ENCODE assay signal across 3 cellular contexts in the genomic region with DNA sequence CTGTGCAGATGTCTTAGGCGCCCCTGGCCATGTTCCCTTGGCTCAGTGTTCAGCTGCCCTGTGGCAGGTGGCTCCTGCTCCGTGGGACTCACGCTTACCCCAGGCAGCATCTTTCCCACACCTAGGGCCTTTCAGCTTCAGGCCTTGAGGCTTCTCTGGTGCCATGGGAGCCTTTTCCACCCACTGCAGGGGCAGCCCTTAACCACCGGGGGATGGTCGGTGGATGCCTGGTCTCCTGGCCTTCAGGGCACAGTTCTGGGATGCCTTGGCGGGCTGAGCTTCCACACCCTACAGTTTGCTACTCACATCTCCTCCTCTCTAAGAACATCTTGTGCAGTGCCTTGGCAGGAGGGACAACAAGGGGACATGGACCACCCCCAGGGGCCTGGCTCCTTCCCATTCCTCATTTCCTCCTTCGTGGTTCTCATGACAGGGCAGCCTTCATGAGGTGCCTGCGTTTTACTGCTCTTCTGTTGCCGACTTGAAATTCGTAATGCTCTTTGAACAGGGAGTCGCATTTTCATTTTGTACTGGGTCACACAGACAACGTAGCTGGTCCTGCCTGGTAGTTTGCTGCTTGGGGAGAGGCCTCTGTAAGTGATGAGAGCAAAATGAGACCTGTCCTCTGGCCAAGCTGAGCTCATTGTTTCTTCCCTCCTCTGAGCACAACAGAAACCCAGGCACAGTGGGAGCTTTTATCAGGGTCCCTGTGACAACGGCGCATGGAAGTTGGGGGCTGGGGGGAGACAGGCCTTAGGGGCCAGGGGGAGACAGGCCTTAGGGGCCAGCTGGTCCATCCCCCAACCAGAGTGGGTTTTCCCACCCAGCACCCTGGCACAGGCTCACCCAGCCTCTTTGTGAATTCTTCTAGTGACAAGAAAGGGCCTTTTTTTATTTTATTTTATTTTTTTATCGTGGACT.
TF ChIP-seq lines count a peak whose summit lies in the region.

No MANE protein-coding gene starts in this region.

TF ChIP-seq in A549, 52 proteins besides CTCF, POLR2A, EP300 and RAD21 (continued from another document):
- TF ChIP-seq CBX2 (IDR thresholded peaks at IDR 0.05; ENCODE audit: borderline replicate concordance, low read depth) (no peak), REST (IDR thresholded peaks at IDR 0.05) (no peak), ZFP36 (IDR thresholded peaks at IDR 0.05; ENCODE audit: borderline replicate concordance, partially characterized antibody) (no peak), HOXB13 (CRISPR knock-in tag; IDR thresholded peaks at IDR 0.05; ENCODE audit: low read depth) (no peak), BHLHE40 (IDR thresholded peaks at IDR 0.05; ENCODE audit: low read depth, low read length) (no peak), E2F6 (IDR thresholded peaks at IDR 0.05; ENCODE audit: borderline replicate concordance, low read depth) (no peak), NPAS2 (CRISPR knock-in tag; IDR thresholded peaks at IDR 0.05; ENCODE audit: borderline replicate concordance) (no peak), ZSCAN20 (CRISPR knock-in tag; IDR thresholded peaks at IDR 0.05) (no peak), ZC3H11A (IDR thresholded peaks at IDR 0.05) (no peak), MAX (IDR thresholded peaks at IDR 0.05) (no peak), EHMT2 (IDR thresholded peaks at IDR 0.05; ENCODE audit: low read depth) (no peak)
- TF ChIP-seq, protein P1, sequence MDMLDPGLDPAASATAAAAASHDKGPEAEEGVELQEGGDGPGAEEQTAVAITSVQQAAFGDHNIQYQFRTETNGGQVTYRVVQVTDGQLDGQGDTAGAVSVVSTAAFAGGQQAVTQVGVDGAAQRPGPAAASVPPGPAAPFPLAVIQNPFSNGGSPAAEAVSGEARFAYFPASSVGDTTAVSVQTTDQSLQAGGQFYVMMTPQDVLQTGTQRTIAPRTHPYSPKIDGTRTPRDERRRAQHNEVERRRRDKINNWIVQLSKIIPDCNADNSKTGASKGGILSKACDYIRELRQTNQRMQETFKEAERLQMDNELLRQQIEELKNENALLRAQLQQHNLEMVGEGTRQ (IDR thresholded peaks at IDR 0.05): no peak

TF ChIP-seq in GM23338, 12 proteins besides CTCF, POLR2A, EP300 and RAD21:
- TF ChIP-seq REST (IDR thresholded peaks at IDR 0.05; ENCODE audit: unreplicated experiment) (no peak), POLR2AphosphoS5 (IDR thresholded peaks at IDR 0.05; ENCODE audit: low read depth) (no peak), CREB1 (CRISPR knock-in tag; IDR thresholded peaks at IDR 0.05; ENCODE audit: low read depth) (no peak), JUNB (IDR thresholded peaks at IDR 0.05; ENCODE audit: unreplicated experiment) (no peak), ZNF331 (CRISPR knock-in tag; IDR thresholded peaks at IDR 0.05; ENCODE audit: low read depth) (no peak), ZNF114 (CRISPR knock-in tag; IDR thresholded peaks at IDR 0.05) (no peak)
- TF ChIP-seq, protein P2, sequence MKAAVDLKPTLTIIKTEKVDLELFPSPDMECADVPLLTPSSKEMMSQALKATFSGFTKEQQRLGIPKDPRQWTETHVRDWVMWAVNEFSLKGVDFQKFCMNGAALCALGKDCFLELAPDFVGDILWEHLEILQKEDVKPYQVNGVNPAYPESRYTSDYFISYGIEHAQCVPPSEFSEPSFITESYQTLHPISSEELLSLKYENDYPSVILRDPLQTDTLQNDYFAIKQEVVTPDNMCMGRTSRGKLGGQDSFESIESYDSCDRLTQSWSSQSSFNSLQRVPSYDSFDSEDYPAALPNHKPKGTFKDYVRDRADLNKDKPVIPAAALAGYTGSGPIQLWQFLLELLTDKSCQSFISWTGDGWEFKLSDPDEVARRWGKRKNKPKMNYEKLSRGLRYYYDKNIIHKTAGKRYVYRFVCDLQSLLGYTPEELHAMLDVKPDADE (IDR thresholded peaks at IDR 0.05): no peak

TF ChIP-seq in K562, 482 proteins besides CTCF, POLR2A, EP300 and RAD21 (continued from another document):
- TF ChIP-seq CEBPZ (IDR thresholded peaks at IDR 0.05; ENCODE audit: borderline replicate concordance, low read depth, low read length): no peak
